In the genomic region with DNA sequence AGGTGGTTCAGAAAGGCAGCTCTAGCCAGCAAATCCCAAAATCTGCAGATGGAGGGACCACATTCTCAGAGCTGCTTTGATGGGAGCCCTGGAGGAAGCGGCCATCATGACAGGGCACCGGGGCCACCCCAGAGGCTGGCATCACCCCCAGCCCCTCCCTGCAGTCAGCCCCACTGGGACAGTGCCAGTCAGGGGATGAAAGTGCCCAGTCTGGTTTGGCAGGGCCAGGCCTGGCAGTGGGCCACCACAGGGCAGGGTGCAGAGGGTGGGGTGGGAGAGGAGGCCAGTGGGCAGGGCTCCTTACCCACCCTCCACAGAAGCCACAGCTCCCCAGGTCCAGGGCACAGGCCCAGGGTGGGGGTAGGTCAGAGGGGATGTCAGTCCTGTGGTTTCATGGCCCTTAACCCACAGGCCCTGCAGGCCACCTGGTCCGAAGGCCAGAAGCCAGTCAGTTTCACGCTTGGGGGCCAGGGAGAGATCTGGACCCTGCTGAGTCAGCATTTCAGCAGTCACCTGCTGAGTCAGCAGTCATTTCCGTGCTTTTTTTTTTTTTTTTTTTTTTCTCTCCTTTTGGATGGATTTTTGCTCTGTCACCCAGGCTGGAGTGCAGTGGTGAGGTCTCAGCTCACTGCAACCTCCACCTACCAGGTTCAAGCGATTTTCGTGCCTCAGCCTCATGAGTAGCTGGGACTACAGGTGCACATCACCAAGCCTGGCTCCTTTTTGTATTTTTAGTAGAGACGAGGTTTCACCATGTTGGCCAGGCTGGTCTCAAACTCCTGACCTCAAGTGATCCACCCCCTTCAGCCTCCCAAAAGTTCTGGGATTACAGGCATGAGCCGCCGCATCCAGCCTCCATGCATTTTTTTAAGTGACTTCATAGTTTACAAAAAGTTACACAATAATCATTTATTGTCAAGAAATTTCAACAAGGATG, we compare ENCODE assay signal across 11 cellular contexts. TPM values are rescaled to one million over a fixed set of nuclear protein-coding genes. Genes with fewer than 3 reads are reported as not detected.
DNase-seq lines count a peak whose midpoint lies in the region; ATAC-seq, FAIRE-seq and TF ChIP-seq lines count a peak whose summit lies in the region.
"Had no signal": no experiment of that assay in that cellular context is flagged by ENCODE, and none has a peak within 500 bp of the region (broad histone marks: within the 10 kb centered on the region; RNA-seq: fewer than 3 reads in every experiment).

No MANE protein-coding gene starts in this region.

- 36 to 42% methylated on average over 10 of the region's 10 CpGs for WGBS in aorta, 2 donors

- no peaks in the 10 kb centered on the region for H3K9me3 Mint-ChIP-seq in activated naive CD8-positive, alpha-beta T cell treated with anti-CD3 and anti-CD28 coated beads, Interleukin-2, amount 50 U/mL, for 24 hours
- no peaks in the 10 kb centered on the region for H3K9me3 Mint-ChIP-seq in type B pancreatic cell
- H3K9me3 Mint-ChIP-seq: CD8-positive, alpha-beta T cell had no signal

- TF ChIP-seq CTCF in kidney (IDR thresholded peaks at IDR 0.05; ENCODE audit: borderline replicate concordance, extremely low read depth, insufficient read depth) (no peak), type B pancreatic cell (conservative IDR thresholded peaks at IDR 0.05) (no peak)

- no peaks in the 10 kb centered on the region for H3K36me3 Mint-ChIP-seq in activated naive CD8-positive, alpha-beta T cell treated with anti-CD3 and anti-CD28 coated beads, Interleukin-2, amount 50 U/mL, for 24 hours (ENCODE audit: low read depth)
- H3K36me3 Mint-ChIP-seq in type B pancreatic cell: no peaks in the 10 kb centered on the region
- H3K36me3 Mint-ChIP-seq: CD8-positive, alpha-beta T cell had no signal

- peak; percentile 37 for ATAC-seq in activated naive CD8-positive, alpha-beta T cell treated with anti-CD3 and anti-CD28 coated beads, Interleukin-2, amount 50 U/mL, for 24 hours
- peak; percentile 39 for ATAC-seq in aorta (ENCODE audit: low FRiP score)
- no peak for ATAC-seq in GM18520 (IDR thresholded peaks at IDR 0.05; ENCODE audit: unreplicated experiment)
- ATAC-seq: CD8-positive, alpha-beta T cell had no signal

- H3K27ac ChIP-seq in kidney (ENCODE audit: low read depth in 2 of 2, low read length in 2 of 2) (peak overlapping the region in 1 of 2 donors; percentile 43), aorta (ENCODE audit: low read depth in 1 of 2, low read length in 2 of 2) (no peak overlapping the region)
- H3K27ac ChIP-seq: ascending aorta had no signal

- H3K27me3 ChIP-seq in aorta (ENCODE audit: control insufficient read depth in 1 of 2, insufficient read depth in 2 of 2, low read length in 1 of 2): no peaks in the 10 kb centered on the region
- H3K27me3 ChIP-seq: ascending aorta had no signal

- no peak overlapping the region for H3K9ac ChIP-seq in kidney (ENCODE audit: low read length in 2 of 2)

- FAIRE-seq in kidney (lab: Jason Lieb, UNC): no peak

- intact Hi-C loops in kidney (cut with DNase I) (no loop called here), aorta (cut with DNase I) (no loop called here)

- peak; percentile 20 for DNase-seq in stimulated activated CD4-positive, alpha-beta T cell treated with anti-CD3 and anti-CD28 coated beads, Interleukin-15, amount 100 ng/mL, for 24 hours
- no peak for DNase-seq in stimulated activated CD4-positive, alpha-beta T cell treated with anti-CD3 and anti-CD28 coated beads, Interleukin-1b, Interleukin-23, amount 100 ng/mL, for 48 hours
- DNase-seq in activated naive CD8-positive, alpha-beta T cell treated with anti-CD3 and anti-CD28 coated beads, Interleukin-2, amount 50 U/mL, for 24 hours: no peak
- peak; percentile 91 for DNase-seq in kidney
- peak in 1 of 2 donors; percentile 68 for DNase-seq in aorta
- no peak for DNase-seq in type B pancreatic cell (ENCODE audit: extremely low spot score, unreplicated experiment)
- no peak for DNase-seq in CD1c-positive myeloid dendritic cell (ENCODE audit: extremely low spot score)
- DNase-seq: CD8-positive, alpha-beta T cell; stimulated activated CD8-positive, alpha-beta memory T cell treated with anti-CD3 and anti-CD28 coated beads, Interleukin-4, amount 100 ng/mL, for 48 hours had no signal

- H3K4me3 ChIP-seq in kidney (ENCODE audit: low read length in 2 of 2): no peak overlapping the region
- H3K4me3 ChIP-seq in aorta (ENCODE audit: low read length in 2 of 2): no peak overlapping the region
- H3K4me3 ChIP-seq: ascending aorta had no signal

- H3K4me1 ChIP-seq in kidney (ENCODE audit: control insufficient read depth in 1 of 2, insufficient read depth in 1 of 2, low read depth in 1 of 2, low read length in 2 of 2): peaks cover 4 to 6% of the 10 kb centered on the region in 2 donors
- no peaks in the 10 kb centered on the region for H3K4me1 ChIP-seq in aorta (ENCODE audit: control insufficient read depth in 1 of 2, insufficient read depth in 2 of 2, low read length in 2 of 2)

- H3K27ac Mint-ChIP-seq in activated naive CD8-positive, alpha-beta T cell treated with anti-CD3 and anti-CD28 coated beads, Interleukin-2, amount 50 U/mL, for 24 hours: no peak overlapping the region
- H3K27ac Mint-ChIP-seq in type B pancreatic cell: no peak overlapping the region
- H3K27ac Mint-ChIP-seq: CD8-positive, alpha-beta T cell had no signal

- peaks cover 15% of the 10 kb centered on the region for H3K27me3 Mint-ChIP-seq in activated naive CD8-positive, alpha-beta T cell treated with anti-CD3 and anti-CD28 coated beads, Interleukin-2, amount 50 U/mL, for 24 hours
- H3K27me3 Mint-ChIP-seq in type B pancreatic cell: peaks cover 3% of the 10 kb centered on the region

- H3K4me1 Mint-ChIP-seq in activated naive CD8-positive, alpha-beta T cell treated with anti-CD3 and anti-CD28 coated beads, Interleukin-2, amount 50 U/mL, for 24 hours: no peaks in the 10 kb centered on the region
- H3K4me1 Mint-ChIP-seq in type B pancreatic cell (ENCODE audit: unreplicated experiment): peaks cover 8% of the 10 kb centered on the region

- H3K36me3 ChIP-seq in kidney (ENCODE audit: control insufficient read depth in 1 of 2, insufficient read depth in 2 of 2, low read length in 2 of 2): no peaks in the 10 kb centered on the region
- no peaks in the 10 kb centered on the region for H3K36me3 ChIP-seq in aorta (ENCODE audit: control insufficient read depth in 1 of 2, insufficient read depth in 2 of 2, low read length in 1 of 2)

- H3K9me3 ChIP-seq in kidney (ENCODE audit: control insufficient read depth in 1 of 2, low read length in 2 of 2) (no peaks in the 10 kb centered on the region), aorta (ENCODE audit: control insufficient read depth, low read length) (no peaks in the 10 kb centered on the region)
- H3K9me3 ChIP-seq: ascending aorta had no signal

- no peak overlapping the region for H3K4me3 Mint-ChIP-seq in activated naive CD8-positive, alpha-beta T cell treated with anti-CD3 and anti-CD28 coated beads, Interleukin-2, amount 50 U/mL, for 24 hours
- no peak overlapping the region for H3K4me3 Mint-ChIP-seq in type B pancreatic cell
- H3K4me3 Mint-ChIP-seq: CD8-positive, alpha-beta T cell had no signal

RNA-seq across cellular contexts. Expression of a gene that starts 10.4 kb away (rescaled TPM):
- total RNA-seq in kidney: 19.9 TPM
- 94.5 TPM for polyA plus RNA-seq in kidney (ENCODE audit: insufficient read depth, low read depth, low replicate concordance)
- 1 to 10 TPM; 2.1 to 3.0 TPM for total RNA-seq in aorta
- polyA plus RNA-seq in aorta: 1 to 10 TPM; 2.9 to 6.4 TPM
- total RNA-seq in type B pancreatic cell (ENCODE audit: low replicate concordance): 23.8 and 27.6 TPM in 2 replicates

RNA-seq across cellular contexts. Expression of a gene that starts 19.3 kb away (rescaled TPM):
- total RNA-seq in kidney: 52.4 TPM
- polyA plus RNA-seq in kidney (ENCODE audit: insufficient read depth, low read depth, low replicate concordance): 251 TPM
- total RNA-seq in aorta: 10 to 100 TPM; 21.1 to 27.1 TPM
- polyA plus RNA-seq in aorta: 10 to 100 TPM; 40.1 to 57.7 TPM
- total RNA-seq in type B pancreatic cell (ENCODE audit: low replicate concordance): 87.9 and 107 TPM in 2 replicates

RNA-seq across cellular contexts. Expression of a gene that starts 38.6 kb away (rescaled TPM):
- total RNA-seq in kidney (95.3 TPM), aorta (10 to 100 TPM; 88.1 to 88.7 TPM), type B pancreatic cell (ENCODE audit: low replicate concordance) (115 and 119 TPM in 2 replicates)
- polyA plus RNA-seq in kidney (ENCODE audit: insufficient read depth, low read depth, low replicate concordance) (85.5 TPM), aorta (100 to 1,000 TPM in 1 of 2 donors, 10 to 100 TPM in 1; 49.1 to 277 TPM)

RNA-seq across cellular contexts. Expression of a gene that starts 38.9 kb away (rescaled TPM):
- total RNA-seq in kidney (34.7 TPM), aorta (10 to 100 TPM; 20.5 to 29.7 TPM), type B pancreatic cell (ENCODE audit: low replicate concordance) (41.5 and 47.2 TPM in 2 replicates)
- polyA plus RNA-seq in kidney (ENCODE audit: insufficient read depth, low read depth, low replicate concordance) (76.1 TPM), aorta (10 to 100 TPM; 38.4 to 87.4 TPM)

RNA-seq across cellular contexts. Expression of a gene that starts 55.9 kb away (rescaled TPM):
- total RNA-seq in kidney (18.8 TPM), aorta (10 to 100 TPM; 13.0 to 13.4 TPM), type B pancreatic cell (ENCODE audit: low replicate concordance) (27.5 and 32.1 TPM in 2 replicates)
- polyA plus RNA-seq in kidney (ENCODE audit: insufficient read depth, low read depth, low replicate concordance) (14.7 TPM), aorta (10 to 100 TPM in 1 of 2 donors, 1 to 10 TPM in 1; 7.9 to 13.7 TPM)

Comparison
In these comparisons a context has a peak if more than half of its experiments do, and no peak if none do; other contexts are left out.
1. DNase-seq: peak in stimulated activated CD4-positive, alpha-beta T cell treated with anti-CD3 and anti-CD28 coated beads, Interleukin-15, amount 100 ng/mL, for 24 hours (single experiment) and kidney (single experiment); none in stimulated activated CD4-positive, alpha-beta T cell treated with anti-CD3 and anti-CD28 coated beads, Interleukin-1b, Interleukin-23, amount 100 ng/mL, for 48 hours (single experiment), activated naive CD8-positive, alpha-beta T cell treated with anti-CD3 and anti-CD28 coated beads, Interleukin-2, amount 50 U/mL, for 24 hours (single experiment), type B pancreatic cell (single experiment) and CD1c-positive myeloid dendritic cell (single experiment).